ENCODE assay signal across 21 cellular contexts in genomic region chr2:15703365-15703869, GRCh38.
A peak's percentile ranks its signal among the peaks of the same experiment; 100 is the strongest.
DNase-seq lines count a peak whose midpoint lies in the region; ATAC-seq and TF ChIP-seq lines count a peak whose summit lies in the region.
"Had no signal": no experiment of that assay in that cellular context is flagged by ENCODE, and none has a peak within 500 bp of the region (broad histone marks: within the 10 kb centered on the region; RNA-seq: fewer than 3 reads in every experiment).

No MANE protein-coding gene starts in this region.

- peaks cover 6% of the 10 kb centered on the region for H3K36me3 Mint-ChIP-seq in endothelial cell (ENCODE audit: low read depth, unreplicated experiment)
- H3K36me3 Mint-ChIP-seq: CD4-positive, alpha-beta memory T cell had no signal

- no peaks in the 10 kb centered on the region for H3K27me3 ChIP-seq in esophagus squamous epithelium
- no peaks in the 10 kb centered on the region for H3K27me3 ChIP-seq in ovary
- no peaks in the 10 kb centered on the region for H3K27me3 ChIP-seq in suprapubic skin
- H3K27me3 ChIP-seq: BLaER1 treated with 17β-estradiol and CSF1 and Interleukin-3, amounts not matched to agents 10 nM and 100 nM had no signal

- ATAC-seq in GM21717 (IDR thresholded peaks at IDR 0.05; ENCODE audit: unreplicated experiment): no peak
- ATAC-seq: GM23338, HepG2, K562 had no signal

- no peaks in the 10 kb centered on the region for H3K9me3 ChIP-seq in esophagus squamous epithelium
- no peaks in the 10 kb centered on the region for H3K9me3 ChIP-seq in ovary
- H3K9me3 ChIP-seq in suprapubic skin: no peaks in the 10 kb centered on the region
- H3K9me3 ChIP-seq: HAP-1 had no signal

- TF ChIP-seq EP300 in ovary (IDR thresholded peaks at IDR 0.05): no peak
- no peak for TF ChIP-seq EP300 in suprapubic skin (IDR thresholded peaks at IDR 0.05)

- no peak overlapping the region for H3K4me3 Mint-ChIP-seq in endothelial cell (ENCODE audit: unreplicated experiment)
- H3K4me3 Mint-ChIP-seq: CD4-positive, alpha-beta memory T cell; GM23338 had no signal

- no peak for TF ChIP-seq POLR2A in esophagus squamous epithelium (IDR thresholded peaks at IDR 0.05)
- no peak for TF ChIP-seq POLR2A in ovary (IDR thresholded peaks at IDR 0.05)
- no peak for TF ChIP-seq POLR2A in suprapubic skin (IDR thresholded peaks at IDR 0.05)

- H3K9me3 Mint-ChIP-seq in endothelial cell (ENCODE audit: unreplicated experiment): no peaks in the 10 kb centered on the region
- H3K9me3 Mint-ChIP-seq: CD4-positive, alpha-beta memory T cell; GM23338 had no signal

- peaks cover 7 to 18% (median 9%) of the 10 kb centered on the region in 3 donors for H3K4me1 ChIP-seq in esophagus squamous epithelium
- H3K4me1 ChIP-seq in ovary (ENCODE audit: insufficient read depth): peaks cover 13% of the 10 kb centered on the region
- H3K4me1 ChIP-seq in suprapubic skin: no peaks in the 10 kb centered on the region
- H3K4me1 ChIP-seq: BLaER1 treated with 17β-estradiol and CSF1 and Interleukin-3, amounts not matched to agents 10 nM and 100 nM; HAP-1 had no signal

- H3K4me3 ChIP-seq in esophagus squamous epithelium (no peak overlapping the region), ovary (no peak overlapping the region), suprapubic skin (no peak overlapping the region)
- H3K4me3 ChIP-seq: BLaER1 treated with 17β-estradiol and CSF1 and Interleukin-3, amounts not matched to agents 10 nM and 100 nM; GM23338; HAP-1; K562 had no signal

- WGBS in esophagus squamous epithelium, 2 donors: 91 to 100% methylated on average over 1 of the region's 1 CpG
- WGBS in ovary, 3 donors: 93 to 97% (median 94%) methylated on average over 1 of the region's 1 CpG
- WGBS in suprapubic skin: 88% methylated on average over 1 of the region's 1 CpG

- DNase-seq in endothelial cell (ENCODE audit: low spot score) (no peak), esophagus squamous epithelium (lab: John Stamatoyannopoulos, UW) (no peak), ovary (no peak), suprapubic skin (ENCODE audit: low spot score in 2 of 2) (no peak), UCSD-AML1 (lab: John Stamatoyannopoulos, UW; ENCODE audit: unreplicated experiment) (no peak), COR-L47 (lab: John Stamatoyannopoulos, UW) (no peak)
- DNase-seq: CD4-positive, alpha-beta memory T cell; MM.1S; NCI-H1048; NCI-H1417 treated with DMSO at 0.1 percent for 48 hours; NCI-H187; NCI-H446 treated with DMSO at 0.1 percent for 48 hours; NCI-H526 treated with DMSO at 0.1 percent for 48 hours; OCI-M1 had no signal

- TF ChIP-seq CTCF in endothelial cell (IDR thresholded peaks at IDR 0.05; ENCODE audit: unreplicated experiment): no peak
- TF ChIP-seq CTCF in esophagus squamous epithelium (IDR thresholded peaks at IDR 0.05): no peak
- TF ChIP-seq CTCF in ovary (IDR thresholded peaks at IDR 0.05): no peak
- no peak for TF ChIP-seq CTCF in suprapubic skin (IDR thresholded peaks at IDR 0.05)

- intact Hi-C loops in esophagus squamous epithelium (cut with DNase I) (no loop called here), ovary (cut with DNase I) (no loop called here)

- H3K4me1 Mint-ChIP-seq in endothelial cell (ENCODE audit: unreplicated experiment): peaks cover 26% of the 10 kb centered on the region
- H3K4me1 Mint-ChIP-seq: CD4-positive, alpha-beta memory T cell had no signal

- H3K27ac ChIP-seq in esophagus squamous epithelium: peak overlapping the region in 3 of 4 donors; percentile 1 to 66 (median 48)
- H3K27ac ChIP-seq in ovary: peak overlapping the region; percentile 48 to 52
- H3K27ac ChIP-seq in suprapubic skin: peak overlapping the region; percentile 52
- H3K27ac ChIP-seq: BLaER1 treated with 17β-estradiol and CSF1 and Interleukin-3, amounts not matched to agents 10 nM and 100 nM; HL-60 had no signal

- peak overlapping the region; percentile 82 for H3K27ac Mint-ChIP-seq in endothelial cell (ENCODE audit: unreplicated experiment)
- H3K27ac Mint-ChIP-seq: CD4-positive, alpha-beta memory T cell; GM23338 had no signal

- H3K36me3 ChIP-seq in esophagus squamous epithelium (no peaks in the 10 kb centered on the region), ovary (no peaks in the 10 kb centered on the region), suprapubic skin (no peaks in the 10 kb centered on the region)
- H3K36me3 ChIP-seq: BLaER1 treated with 17β-estradiol and CSF1 and Interleukin-3, amounts not matched to agents 10 nM and 100 nM; HAP-1 had no signal

- peaks cover 9% of the 10 kb centered on the region for H3K27me3 Mint-ChIP-seq in endothelial cell (ENCODE audit: unreplicated experiment)
- H3K27me3 Mint-ChIP-seq: CD4-positive, alpha-beta memory T cell had no signal
